22 cellular contexts compared by ENCODE assay signal in the genomic region with DNA sequence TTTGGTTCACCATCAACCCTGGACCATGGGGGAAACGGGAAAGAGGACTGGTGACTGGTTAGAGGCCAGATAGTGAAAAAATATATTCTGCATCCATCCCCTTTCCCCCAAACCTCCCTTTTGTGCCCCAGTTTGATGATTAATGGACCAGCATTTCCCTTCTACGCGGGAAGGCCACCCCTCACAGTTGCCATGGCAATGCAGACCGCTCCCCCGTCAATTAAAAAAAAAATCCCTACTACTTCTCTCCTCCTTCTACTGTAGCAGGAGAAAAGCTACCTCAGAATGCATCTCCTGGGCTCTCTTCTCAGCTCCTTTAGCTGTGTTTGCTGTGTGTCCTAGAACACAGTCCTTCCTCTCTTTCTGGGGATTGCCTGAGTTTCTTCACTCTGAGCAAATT. TPM values are rescaled to one million over a fixed set of nuclear protein-coding genes. Genes with fewer than 3 reads are reported as not detected.
DNase-seq lines count a peak whose midpoint lies in the region; ATAC-seq, FAIRE-seq and TF ChIP-seq lines count a peak whose summit lies in the region.
"Had no signal": no experiment of that assay in that cellular context is flagged by ENCODE, and none has a peak within 500 bp of the region (broad histone marks: within the 10 kb centered on the region; RNA-seq: fewer than 3 reads in every experiment).

No MANE protein-coding gene starts in this region.

- H3K79me1 ChIP-seq in mesendoderm (ENCODE audit: low read length): peaks cover 26% of the 10 kb centered on the region

- POLR2A ChIA-PET in activated CD4-positive, alpha-beta memory T cell treated with anti-CD3 and anti-CD28 coated beads for 36 hours (lab: Charles Lee): no interaction called here

- H3K9me3 Mint-ChIP-seq in natural killer cell (no peaks in the 10 kb centered on the region), astrocyte (ENCODE audit: unreplicated experiment) (no peaks in the 10 kb centered on the region)
- H3K9me3 Mint-ChIP-seq in natural killer cell treated with Interleukin-12 subunit alpha and Interleukin-12 subunit beta and Interleukin-15 and Interleukin-18, amount 100 ng/mL, for 72 hours: no peaks in the 10 kb centered on the region
- no peaks in the 10 kb centered on the region for H3K9me3 Mint-ChIP-seq in activated CD4-positive, alpha-beta memory T cell treated with anti-CD3 and anti-CD28 coated beads for 36 hours
- H3K9me3 Mint-ChIP-seq: IgD-negative memory B cell had no signal

- H3K27me3 Mint-ChIP-seq in natural killer cell (ENCODE audit: low read depth in 2 of 2) (no peaks in the 10 kb centered on the region), astrocyte (ENCODE audit: low read depth, unreplicated experiment) (no peaks in the 10 kb centered on the region)
- H3K27me3 Mint-ChIP-seq in natural killer cell treated with Interleukin-12 subunit alpha and Interleukin-12 subunit beta and Interleukin-15 and Interleukin-18, amount 100 ng/mL, for 72 hours: peaks cover 0 to 2% of the 10 kb centered on the region in 2 donors
- no peaks in the 10 kb centered on the region for H3K27me3 Mint-ChIP-seq in activated CD4-positive, alpha-beta memory T cell treated with anti-CD3 and anti-CD28 coated beads for 36 hours

- no CpG with 5 or more reads among the region's 5 CpGs for WGBS in mesendoderm (ENCODE audit: extremely low coverage, insufficient coverage, low lambda C conversion rate)

- peak overlapping the region; percentile 25 for H3K56ac ChIP-seq in mesendoderm (ENCODE audit: low read length)

- H2AFZ ChIP-seq in astrocyte (ENCODE audit: low read depth, low read length): no peak overlapping the region

- no peaks in the 10 kb centered on the region for H3K36me3 Mint-ChIP-seq in natural killer cell
- no peaks in the 10 kb centered on the region for H3K36me3 Mint-ChIP-seq in natural killer cell treated with Interleukin-12 subunit alpha and Interleukin-12 subunit beta and Interleukin-15 and Interleukin-18, amount 100 ng/mL, for 72 hours
- peaks cover 2% of the 10 kb centered on the region for H3K36me3 Mint-ChIP-seq in astrocyte (ENCODE audit: low read depth, unreplicated experiment)
- H3K36me3 Mint-ChIP-seq in activated CD4-positive, alpha-beta memory T cell treated with anti-CD3 and anti-CD28 coated beads for 36 hours: peaks cover 3% of the 10 kb centered on the region
- H3K36me3 Mint-ChIP-seq: IgD-negative memory B cell had no signal

- CTCF ChIA-PET in activated CD4-positive, alpha-beta memory T cell treated with anti-CD3 and anti-CD28 coated beads for 36 hours (lab: Charles Lee): interaction anchor here (0.5 to 1.5 kb wide), 4 partner anchors 63 to 643 kb away, joined by 3 to 6 read pairs (median 4); no protein-coding TSS in a partner anchor

- no peak overlapping the region for H2BK15ac ChIP-seq in mesendoderm (replicated peaks; ENCODE audit: low read depth)

- FAIRE-seq in astrocyte (lab: Jason Lieb, UNC): no peak
- FAIRE-seq: G401.6 had no signal

- H2BK120ac ChIP-seq in mesendoderm (ENCODE audit: low read depth, low read length): no peak overlapping the region

- no peak overlapping the region for H2AK5ac ChIP-seq in mesendoderm (ENCODE audit: low read length)

- H3K9ac ChIP-seq in astrocyte (ENCODE audit: low read length) (no peak overlapping the region), mesendoderm (ENCODE audit: low read length) (peak overlapping the region; percentile 29)
- H3K9ac ChIP-seq: SK-N-SH had no signal

- H4K5ac ChIP-seq in mesendoderm (ENCODE audit: low read length): no peak overlapping the region

- no peak overlapping the region for H3K27ac ChIP-seq in astrocyte (ENCODE audit: low read depth, low read length)
- H3K27ac ChIP-seq in mesendoderm (ENCODE audit: low read depth, low read length): no peak overlapping the region

- H3K4me3 Mint-ChIP-seq in natural killer cell: peak overlapping the region; percentile 32
- H3K4me3 Mint-ChIP-seq in natural killer cell treated with Interleukin-12 subunit alpha and Interleukin-12 subunit beta and Interleukin-15 and Interleukin-18, amount 100 ng/mL, for 72 hours: no peak overlapping the region
- H3K4me3 Mint-ChIP-seq in astrocyte (ENCODE audit: unreplicated experiment): peak overlapping the region; percentile 10
- H3K4me3 Mint-ChIP-seq in activated CD4-positive, alpha-beta memory T cell treated with anti-CD3 and anti-CD28 coated beads for 36 hours: no peak overlapping the region

- DNase-seq in natural killer cell (no peak), astrocyte (ENCODE audit: low read depth) (no peak), mesendoderm (no peak), COR-L47 (lab: John Stamatoyannopoulos, UW) (no peak), NCI-H1694 treated with DMSO at 0.1 percent for 48 hours (lab: John Stamatoyannopoulos, UW) (no peak)
- DNase-seq in natural killer cell treated with Interleukin-12 subunit alpha and Interleukin-12 subunit beta and Interleukin-15 and Interleukin-18, amount 100 ng/mL, for 72 hours (ENCODE audit: low spot score): no peak
- no peak for DNase-seq in activated CD4-positive, alpha-beta memory T cell treated with anti-CD3 and anti-CD28 coated beads for 36 hours
- no peak for DNase-seq in activated CD4-positive, alpha-beta T cell treated with anti-CD3 and anti-CD28 coated beads for 48 hours
- DNase-seq: ACHN; activated CD8-positive, alpha-beta memory T cell treated with anti-CD3 and anti-CD28 coated beads, Interleukin-2, amount 50 U/mL, for 4 hours; activated effector memory CD4-positive, alpha-beta T cell treated with anti-CD3 and anti-CD28 coated beads, Interleukin-2, amount 50 U/mL, for 16 hours; C1 segment of cervical spinal cord; DMS 273 treated with DMSO at 0.1 percent for 48 hours; heart left ventricle; NCI-H524; RPMI8226; SK-N-SH; stimulated activated CD4-positive, alpha-beta T cell treated with anti-CD3 and anti-CD28 coated beads, Interleukin-12 subunit alpha, Interleukin-12 subunit beta, amount 100 ng/mL, for 4 hours had no signal

- no peak overlapping the region for H2BK5ac ChIP-seq in mesendoderm (ENCODE audit: low read length)

- TF ChIP-seq CTCF in natural killer cell (IDR thresholded peaks at IDR 0.05) (no peak), astrocyte (IDR thresholded peaks at IDR 0.05; ENCODE audit: insufficient read depth, low read depth, low read length) (no peak)

- no peak overlapping the region for H3K18ac ChIP-seq in mesendoderm (ENCODE audit: low read length)

- H3K79me2 ChIP-seq in astrocyte (ENCODE audit: insufficient read depth, low read length) (peaks cover 63% of the 10 kb centered on the region), mesendoderm (ENCODE audit: control insufficient read depth, insufficient read depth, low read length) (peaks cover 78% of the 10 kb centered on the region)

- H3K4me1 Mint-ChIP-seq in natural killer cell (peaks cover 50 to 56% of the 10 kb centered on the region in 2 donors), astrocyte (ENCODE audit: low read depth, unreplicated experiment) (peaks cover 35% of the 10 kb centered on the region)
- peaks cover 41 to 42% of the 10 kb centered on the region in 2 donors for H3K4me1 Mint-ChIP-seq in natural killer cell treated with Interleukin-12 subunit alpha and Interleukin-12 subunit beta and Interleukin-15 and Interleukin-18, amount 100 ng/mL, for 72 hours (ENCODE audit: low read depth in 2 of 2)
- peaks cover 54% of the 10 kb centered on the region for H3K4me1 Mint-ChIP-seq in activated CD4-positive, alpha-beta memory T cell treated with anti-CD3 and anti-CD28 coated beads for 36 hours (ENCODE audit: low read depth)

- peak overlapping the region in 1 of 2 donors; percentile 84 for H3K27ac Mint-ChIP-seq in natural killer cell
- H3K27ac Mint-ChIP-seq in natural killer cell treated with Interleukin-12 subunit alpha and Interleukin-12 subunit beta and Interleukin-15 and Interleukin-18, amount 100 ng/mL, for 72 hours: no peak overlapping the region
- H3K27ac Mint-ChIP-seq in astrocyte (ENCODE audit: unreplicated experiment): peak overlapping the region; percentile 43
- no peak overlapping the region for H3K27ac Mint-ChIP-seq in activated CD4-positive, alpha-beta memory T cell treated with anti-CD3 and anti-CD28 coated beads for 36 hours

- H3K4me3 ChIP-seq in astrocyte (ENCODE audit: insufficient read depth, low read depth, low read length): no peak overlapping the region
- no peak overlapping the region for H3K4me3 ChIP-seq in mesendoderm (ENCODE audit: low read length)
- H3K4me3 ChIP-seq: HAP-1, heart left ventricle, transverse colon had no signal

- no peak overlapping the region for H4K8ac ChIP-seq in mesendoderm (ENCODE audit: low read depth, low read length)

- peaks cover 67% of the 10 kb centered on the region for H4K20me1 ChIP-seq in astrocyte (ENCODE audit: insufficient read depth, low read length)

- no peaks in the 10 kb centered on the region for H3K36me3 ChIP-seq in astrocyte (ENCODE audit: insufficient read depth, low read length)
- no peaks in the 10 kb centered on the region for H3K36me3 ChIP-seq in mesendoderm (ENCODE audit: control insufficient read depth, insufficient read depth, low read length)
- H3K36me3 ChIP-seq: HAP-1, transverse colon had no signal

- no peaks in the 10 kb centered on the region for H3K9me3 ChIP-seq in astrocyte (ENCODE audit: insufficient read depth, low read depth, low read length)
- H3K9me3 ChIP-seq: HAP-1, heart left ventricle, SK-N-SH, transverse colon had no signal

- H3K4me2 ChIP-seq in astrocyte (ENCODE audit: low read length) (no peak overlapping the region), mesendoderm (ENCODE audit: low read length) (no peak overlapping the region)
- H3K4me2 ChIP-seq: SK-N-SH had no signal

- intact Hi-C loops in natural killer cell (cut with micrococcal nuclease): loop anchor here (5.0 kb wide), 1 partner anchor 63 kb away; no protein-coding TSS in a partner anchor
- intact Hi-C loops in activated CD4-positive, alpha-beta memory T cell treated with anti-CD3 and anti-CD28 coated beads for 36 hours (cut with micrococcal nuclease): loop anchor here (5.0 kb wide), 1 partner anchor 48 kb away; no protein-coding TSS in a partner anchor

- no peak overlapping the region for H3K23ac ChIP-seq in mesendoderm (ENCODE audit: low read length)

- H3K4me1 ChIP-seq in astrocyte (ENCODE audit: insufficient read depth, low read length): peaks cover 28% of the 10 kb centered on the region
- H3K4me1 ChIP-seq in mesendoderm (ENCODE audit: control insufficient read depth, low read depth, low read length): peaks cover 27% of the 10 kb centered on the region

- H3K4ac ChIP-seq in mesendoderm (ENCODE audit: low read depth, low read length): no peak overlapping the region

- H3K27me3 ChIP-seq in astrocyte (ENCODE audit: insufficient read depth, low read length) (no peaks in the 10 kb centered on the region), mesendoderm (ENCODE audit: insufficient read depth, low read length, poor library complexity) (no peaks in the 10 kb centered on the region)
- H3K27me3 ChIP-seq: heart left ventricle, transverse colon had no signal

- no peak for ATAC-seq in natural killer cell
- no peak for ATAC-seq in natural killer cell treated with Interleukin-12 subunit alpha and Interleukin-12 subunit beta and Interleukin-15 and Interleukin-18, amount 100 ng/mL, for 72 hours
- ATAC-seq: heart left ventricle had no signal

RNA-seq across cellular contexts. Expression of gene BAHD1, which starts 4.0 kb away (rescaled TPM):
- total RNA-seq in natural killer cell (10 to 100 TPM; 29.4 to 48.9 (median 41.8) TPM), astrocyte (30.4 and 32.2 TPM in 2 replicates)
- total RNA-seq in natural killer cell treated with Interleukin-12 subunit alpha and Interleukin-12 subunit beta and Interleukin-15 and Interleukin-18, amount 100 ng/mL, for 72 hours: 10 to 100 TPM; 27.9 to 29.2 TPM
- polyA plus RNA-seq in mesendoderm (2013, experiment 1 of 2): 19.9 TPM
- 20.3 TPM for polyA plus RNA-seq in mesendoderm (2013, experiment 2 of 2)
- 10 to 100 TPM; 18.8 to 19.5 TPM for total RNA-seq in activated CD4-positive, alpha-beta memory T cell treated with anti-CD3 and anti-CD28 coated beads for 36 hours

RNA-seq across cellular contexts. Expression of gene CHST14, which starts 26.0 kb away (rescaled TPM):
- total RNA-seq in natural killer cell (10 to 100 TPM in 2 of 3 donors, 1 to 10 TPM in 1; 9.8 to 16.7 (median 12.9) TPM), astrocyte (25.7 and 26.4 TPM in 2 replicates)
- total RNA-seq in natural killer cell treated with Interleukin-12 subunit alpha and Interleukin-12 subunit beta and Interleukin-15 and Interleukin-18, amount 100 ng/mL, for 72 hours: 10 to 100 TPM in 1 of 2 donors, 1 to 10 TPM in 1; 9.1 to 14.7 TPM
- 12.4 TPM for polyA plus RNA-seq in mesendoderm (2013, experiment 1 of 2)
- 12.4 TPM for polyA plus RNA-seq in mesendoderm (2013, experiment 2 of 2)
- total RNA-seq in activated CD4-positive, alpha-beta memory T cell treated with anti-CD3 and anti-CD28 coated beads for 36 hours: 1 to 10 TPM; 8.2 to 8.7 TPM

RNA-seq across cellular contexts. Expression of gene IVD, which starts 39.1 kb away (rescaled TPM):
- 10 to 100 TPM; 56.2 to 76.8 (median 67.3) TPM for total RNA-seq in natural killer cell
- 100 to 1,000 TPM in 1 of 2 donors, 10 to 100 TPM in 1; 63.3 to 111 TPM for total RNA-seq in natural killer cell treated with Interleukin-12 subunit alpha and Interleukin-12 subunit beta and Interleukin-15 and Interleukin-18, amount 100 ng/mL, for 72 hours
- 53.6 and 55.1 TPM in 2 replicates for total RNA-seq in astrocyte
- 29.0 TPM for polyA plus RNA-seq in mesendoderm (2013, experiment 1 of 2)
- polyA plus RNA-seq in mesendoderm (2013, experiment 2 of 2): 29.9 TPM
- 10 to 100 TPM; 37.3 to 38.7 TPM for total RNA-seq in activated CD4-positive, alpha-beta memory T cell treated with anti-CD3 and anti-CD28 coated beads for 36 hours

Comparison
In these comparisons a context has a peak if more than half of its experiments do, and no peak if none do; other contexts are left out.
1. H3K4me3 Mint-ChIP-seq: peak in natural killer cell (single experiment) and astrocyte (single experiment); none in natural killer cell treated with Interleukin-12 subunit alpha and Interleukin-12 subunit beta and Interleukin-15 and Interleukin-18, amount 100 ng/mL, for 72 hours (single experiment) and activated CD4-positive, alpha-beta memory T cell treated with anti-CD3 and anti-CD28 coated beads for 36 hours (single experiment).